In the genomic region with DNA sequence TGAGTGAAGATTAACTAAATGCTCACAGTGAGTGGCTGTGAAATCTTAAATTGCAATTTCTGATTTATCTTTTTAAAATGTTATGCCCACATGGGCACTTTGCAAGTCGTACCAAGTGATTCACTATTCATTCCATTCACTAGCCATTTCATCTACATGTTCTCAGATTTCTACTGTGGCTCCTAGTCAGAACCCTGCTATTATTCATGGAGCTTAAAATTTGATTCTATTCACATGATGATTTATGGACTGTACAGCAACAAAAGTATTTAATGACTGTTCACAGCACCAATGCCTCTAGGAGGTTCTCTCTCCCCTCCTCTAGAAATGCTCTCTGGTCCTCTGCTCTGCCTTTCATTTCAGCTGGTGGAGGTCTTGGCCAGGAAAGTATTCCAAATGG, we compare ENCODE assay signal across 20 cellular contexts.
"Had no signal": no experiment of that assay in that cellular context is flagged by ENCODE, and none has a peak within 500 bp of the region (broad histone marks: within the 10 kb centered on the region; RNA-seq: fewer than 3 reads in every experiment).

No MANE protein-coding gene starts in this region.

- H3K4me3 ChIP-seq: ascending aorta, breast epithelium, gastroesophageal sphincter, heart right ventricle, tibial artery, uterus had no signal

- DNase-seq: activated CD4-positive, alpha-beta T cell treated with anti-CD3 and anti-CD28 coated beads for 1 hour; activated CD4-positive, alpha-beta T cell treated with anti-CD3 and anti-CD28 coated beads, Interleukin-2, amount 50 U/mL, for 48 hours; activated naive CD8-positive, alpha-beta T cell treated with anti-CD3 and anti-CD28 coated beads, Interleukin-2, amount 50 U/mL, for 24 hours; dermis blood vessel endothelial cell; effector memory CD8-positive, alpha-beta T cell; heart right ventricle; naive B cell; stimulated activated CD4-positive, alpha-beta T cell treated with anti-CD3 and anti-CD28 coated beads, Interleukin-2, amount 100 ng/mL, for 48 hours; stimulated activated naive B cell treated with anti-CD40 and anti-IgM and Interleukin-4, amounts not matched to agents 10 μg/mL and 1 μg/mL and 100 μg/mL, for 72 hours; T1000; tibial artery; uterus had no signal

- H3K9me3 ChIP-seq: ascending aorta, breast epithelium, gastroesophageal sphincter, heart right ventricle, tibial artery, uterus had no signal

- H3K36me3 Mint-ChIP-seq: naive B cell; stimulated activated naive B cell treated with anti-CD40 and anti-IgM and Interleukin-4, amounts not matched to agents 10 μg/mL and 1 μg/mL and 100 μg/mL, for 72 hours had no signal

- H3K79me2 ChIP-seq: parathyroid adenoma had no signal

- H2AFZ ChIP-seq: parathyroid adenoma had no signal

- H3K36me3 ChIP-seq: ascending aorta, breast epithelium, gastroesophageal sphincter, heart right ventricle, tibial artery, uterus had no signal

- H3K27me3 ChIP-seq: ascending aorta, breast epithelium, gastroesophageal sphincter, tibial artery, uterus had no signal

- ATAC-seq: effector memory CD8-positive, alpha-beta T cell; gastroesophageal sphincter; heart right ventricle; left lobe of liver; stimulated activated naive B cell treated with anti-CD40 and anti-IgM and Interleukin-4, amounts not matched to agents 10 μg/mL and 1 μg/mL and 100 μg/mL, for 72 hours had no signal

- H3K4me1 ChIP-seq: ascending aorta, breast epithelium, gastroesophageal sphincter, heart right ventricle, parathyroid adenoma, tibial artery, uterus had no signal

- H3K4me3 Mint-ChIP-seq: activated naive CD4-positive, alpha-beta T cell treated with anti-CD3 and anti-CD28 coated beads for 36 hours; activated naive CD8-positive, alpha-beta T cell treated with anti-CD3 and anti-CD28 coated beads, Interleukin-2, amount 50 U/mL, for 24 hours; effector memory CD8-positive, alpha-beta T cell; stimulated activated naive B cell treated with anti-CD40 and anti-IgM and Interleukin-4, amounts not matched to agents 10 μg/mL and 1 μg/mL and 100 μg/mL, for 72 hours had no signal

- H3K9ac ChIP-seq: parathyroid adenoma had no signal

- H3K9me3 Mint-ChIP-seq: activated naive CD4-positive, alpha-beta T cell treated with anti-CD3 and anti-CD28 coated beads for 36 hours; activated naive CD8-positive, alpha-beta T cell treated with anti-CD3 and anti-CD28 coated beads, Interleukin-2, amount 50 U/mL, for 24 hours; activated T-helper 2 cell treated with anti-CD3 and anti-CD28 coated beads, Interferon-gamma antibody, Interleukin-2, Interleukin-4, amounts not matched to agents 10 μg/mL and 5 μg/mL and 100 μg/mL, durations not matched to agents 14 hours and 24 hours and 36 hours; effector memory CD8-positive, alpha-beta T cell; naive B cell; stimulated activated naive B cell treated with anti-CD40 and anti-IgM and Interleukin-4, amounts not matched to agents 10 μg/mL and 1 μg/mL and 100 μg/mL, for 72 hours had no signal

- H3K27ac Mint-ChIP-seq: activated naive CD8-positive, alpha-beta T cell treated with anti-CD3 and anti-CD28 coated beads, Interleukin-2, amount 50 U/mL, for 24 hours; effector memory CD8-positive, alpha-beta T cell; naive B cell; stimulated activated naive B cell treated with anti-CD40 and anti-IgM and Interleukin-4, amounts not matched to agents 10 μg/mL and 1 μg/mL and 100 μg/mL, for 72 hours had no signal

- H3K27ac ChIP-seq: ascending aorta, breast epithelium, epithelial cell of prostate, gastroesophageal sphincter, heart right ventricle, parathyroid adenoma, tibial artery, uterus had no signal

- H3K4me1 Mint-ChIP-seq: naive B cell had no signal
